8 cellular contexts compared by ENCODE assay signal in genomic region chr17:9020824-9021157, GRCh38. TPM values are rescaled to one million over a fixed set of nuclear protein-coding genes. Genes with fewer than 3 reads are reported as not detected.
DNase-seq lines count a peak whose midpoint lies in the region; ATAC-seq and TF ChIP-seq lines count a peak whose summit lies in the region.

No MANE protein-coding gene starts in this region.

- no peak for TF ChIP-seq CTCF in foreskin keratinocyte (conservative IDR thresholded peaks at IDR 0.05)

- WGBS in right cardiac atrium, result 1% methylated on average over 25 of the region's 25 CpGs

- H3K27me3 ChIP-seq in SJSA1 (replicated peaks) (no peaks in the 10 kb centered on the region), right cardiac atrium (ENCODE audit: control insufficient read depth, insufficient read depth) (no peaks in the 10 kb centered on the region), foreskin keratinocyte (peaks cover 88% of the 10 kb centered on the region)

- H3K4me1 ChIP-seq in SJSA1 (replicated peaks) (peaks cover 18% of the 10 kb centered on the region), right cardiac atrium (ENCODE audit: control insufficient read depth, insufficient read depth, low read length) (no peaks in the 10 kb centered on the region), foreskin keratinocyte (no peaks in the 10 kb centered on the region)

- H3K36me3 ChIP-seq in SJSA1, result 0 out of 2 replicates have a peak, but pooled peaks cover 7% of the 10 kb centered on the region

- ATAC-seq in GM21515 (IDR thresholded peaks at IDR 0.05; ENCODE audit: unreplicated experiment) (peak; percentile 20), right cardiac atrium (no peak), foreskin keratinocyte (no peak), HG03439 (IDR thresholded peaks at IDR 0.05; ENCODE audit: unreplicated experiment) (no peak)

- no peak for DNase-seq in SJSA1 (ENCODE audit: low read depth in 1 of 2, low spot score in 2 of 2)
- DNase-seq in right cardiac atrium, result peak in 1 of 3 donors; percentile 59
- DNase-seq in NCI-H2196 treated with DMSO at 0.1 percent for 48 hours (lab: John Stamatoyannopoulos, UW; ENCODE audit: unreplicated experiment), result no peak
- no peak for DNase-seq in foreskin keratinocyte
- DNase-seq in NCI-H2107 (lab: John Stamatoyannopoulos, UW), result no peak

- H3K9me3 ChIP-seq in SJSA1 (replicated peaks) (no peaks in the 10 kb centered on the region), right cardiac atrium (ENCODE audit: control insufficient read depth, low read length) (no peaks in the 10 kb centered on the region)

- peak overlapping the region; percentile 56; the same call in 1 of the 2 replicates for H3K27ac ChIP-seq in SJSA1
- H3K27ac ChIP-seq in right cardiac atrium (ENCODE audit: low read length), result peak overlapping the region; percentile 55
- H3K27ac ChIP-seq in skin epidermis, result peak overlapping the region in 16 of 21 experiments; percentile 7 to 78 (median 47)
- no peak overlapping the region for H3K27ac ChIP-seq in foreskin keratinocyte

- H3K4me3 ChIP-seq in SJSA1, result peak overlapping the region; percentile 83
- peak overlapping the region; percentile 87 for H3K4me3 ChIP-seq in right cardiac atrium (ENCODE audit: low read length)
- peak overlapping the region; percentile 37 to 64 (median 56) for H3K4me3 ChIP-seq in skin epidermis

- intact Hi-C loops in right cardiac atrium (cut with DNase I), result loop anchor here in 1 of 4 donors (5.0 kb wide), 1 partner anchor 82 kb away; no protein-coding TSS in a partner anchor

RNA-seq across cellular contexts. Expression of gene NTN1, which starts 0.5 kb away (rescaled TPM):
- 22.7 and 22.8 TPM in 2 replicates for total RNA-seq in SJSA1 (2014; rRNA removed; shearing (Covaris generic))
- total RNA-seq in right cardiac atrium (100 to 1,000 TPM; 140 to 265 (median 184) TPM), foreskin keratinocyte (0.78 and 0.85 TPM in 2 replicates)
- polyA plus RNA-seq in right cardiac atrium (90.5 TPM), foreskin keratinocyte (0.47 and 0.48 TPM in 2 replicates)

RNA-seq across cellular contexts. Expression of gene PIK3R5, which starts 55.3 kb away (rescaled TPM):
- total RNA-seq in SJSA1 (2014; rRNA removed; shearing (Covaris generic)), result not detected in 2 replicates
- total RNA-seq in right cardiac atrium (1 to 10 TPM; 2.7 to 5.2 (median 5.0) TPM), foreskin keratinocyte (not detected in 2 replicates)
- polyA plus RNA-seq in right cardiac atrium (2.0 TPM), foreskin keratinocyte (not detected in 2 replicates)

Comparison
In these comparisons a context has a peak if more than half of its experiments do, and no peak if none do; other contexts are left out.
1. RNA of gene NTN1, which starts 0.5 kb away (total RNA-seq): 140 to 265 TPM in right cardiac atrium and 22.7 to 22.8 TPM in SJSA1; 0.78 to 0.85 TPM in foreskin keratinocyte; every median in the first group is over 10 times any median in the second.
2. Peak in every context shown above with its lines, with median percentiles within 50 percentile points of each other: H3K4me3 ChIP-seq.